1 cellular context compared by ENCODE assay signal in genomic region chr11:116808262-116809175, GRCh38.
TF ChIP-seq lines count a peak whose summit lies in the region.

No MANE protein-coding gene starts in this region.

TF ChIP-seq in HepG2, 621 proteins besides CTCF, POLR2A, EP300 and RAD21 (continued from another document and continues in another):
- peak; percentile 98 for TF ChIP-seq ARID5B (CRISPR knock-in tag; IDR thresholded peaks at IDR 0.05)
- 0 out of 2 replicates have a peak, but pooled peaks have one; percentile 66 for TF ChIP-seq SNAPC5 (CRISPR knock-in tag; IDR thresholded peaks at IDR 0.05; ENCODE audit: borderline replicate concordance)
- peak; percentile 40; the same call in 1 of the 2 replicates for TF ChIP-seq ZNF557 (CRISPR knock-in tag; IDR thresholded peaks at IDR 0.05)
- no peak for TF ChIP-seq CSRNP1 (CRISPR knock-in tag; IDR thresholded peaks at IDR 0.05)
- TF ChIP-seq RARA (CRISPR knock-in tag; IDR thresholded peaks at IDR 0.05), result peak; percentile 96
- peak; percentile 64; the same call in 1 of the 2 replicates for TF ChIP-seq SATB2 (CRISPR knock-in tag; IDR thresholded peaks at IDR 0.05)
- no peak for TF ChIP-seq MAFK (conservative IDR thresholded peaks at IDR 0.05 in 1 of 2, IDR thresholded peaks at IDR 0.05 in 1 of 2; ENCODE audit: low read length in 2 of 2)
- TF ChIP-seq DMTF1 (CRISPR knock-in tag; IDR thresholded peaks at IDR 0.05), result no peak
- TF ChIP-seq SIX1 (CRISPR knock-in tag; IDR thresholded peaks at IDR 0.05; ENCODE audit: borderline replicate concordance), result peak; percentile 98
- peak; percentile 94; the same call in 1 of the 2 replicates for TF ChIP-seq ZNF784 (CRISPR knock-in tag; IDR thresholded peaks at IDR 0.05; ENCODE audit: borderline replicate concordance)
- TF ChIP-seq HCFC1 (IDR thresholded peaks at IDR 0.05; ENCODE audit: low read depth, low read length), result no peak
- peak; percentile 91 for TF ChIP-seq ZNF605 (CRISPR knock-in tag; IDR thresholded peaks at IDR 0.05)
- peak; percentile 52 for TF ChIP-seq ZNF629 (CRISPR knock-in tag; conservative IDR thresholded peaks at IDR 0.05)
- TF ChIP-seq ELF1 (CRISPR knock-in tag; IDR thresholded peaks at IDR 0.05), result peak; percentile 41; the same call in 1 of the 2 replicates
- peak; percentile 48; the same call in 1 of the 2 replicates for TF ChIP-seq ZNF362 (CRISPR knock-in tag; IDR thresholded peaks at IDR 0.05; ENCODE audit: borderline replicate concordance)
- 0 out of 2 replicates have a peak, but pooled peaks have one; percentile 53 for TF ChIP-seq ZNF335 (CRISPR knock-in tag; IDR thresholded peaks at IDR 0.05)
- peak; percentile 85 for TF ChIP-seq ARID3A (IDR thresholded peaks at IDR 0.05; ENCODE audit: low read depth, low read length)
- TF ChIP-seq ZNF747 (CRISPR knock-in tag; IDR thresholded peaks at IDR 0.05; ENCODE audit: borderline replicate concordance), result peak; percentile 58; the same call in 1 of the 2 replicates
- peak; percentile 98 for TF ChIP-seq GATA4 (IDR thresholded peaks at IDR 0.05; ENCODE audit: borderline replicate concordance, low read depth)
- TF ChIP-seq HMG20B (CRISPR knock-in tag; conservative IDR thresholded peaks at IDR 0.05), result peak; percentile 89
- 0 out of 2 replicates have a peak, but pooled peaks have one; percentile 51 for TF ChIP-seq TOPORS (CRISPR knock-in tag; IDR thresholded peaks at IDR 0.05)
- TF ChIP-seq ZMAT3 (CRISPR knock-in tag; conservative IDR thresholded peaks at IDR 0.05), result peak; percentile 33; the same call in 1 of the 2 replicates
- TF ChIP-seq ELF3 (CRISPR knock-in tag; IDR thresholded peaks at IDR 0.05), result peak; percentile 81
- TF ChIP-seq NFKB2 (CRISPR knock-in tag; IDR thresholded peaks at IDR 0.05; ENCODE audit: borderline replicate concordance), result 0 out of 2 replicates have a peak, but pooled peaks have one; percentile 1
- TF ChIP-seq ZNF281 (CRISPR knock-in tag; IDR thresholded peaks at IDR 0.05; ENCODE audit: borderline replicate concordance), result peak; percentile 78; the same call in 1 of the 2 replicates
- no peak for TF ChIP-seq ZMYM3 (CRISPR knock-in tag; IDR thresholded peaks at IDR 0.05)
- TF ChIP-seq ZNF577 (CRISPR knock-in tag; IDR thresholded peaks at IDR 0.05; ENCODE audit: borderline replicate concordance, low read depth), result no peak
- TF ChIP-seq ZXDC (CRISPR knock-in tag; IDR thresholded peaks at IDR 0.05), result 0 out of 2 replicates have a peak, but pooled peaks have one; percentile 34
- TF ChIP-seq SNAPC2 (CRISPR knock-in tag; IDR thresholded peaks at IDR 0.05), result peak; percentile 68; the same call in 1 of the 2 replicates
- TF ChIP-seq ATF1 (CRISPR knock-in tag; IDR thresholded peaks at IDR 0.05), result peak; percentile 83
- TF ChIP-seq HOXA5 (CRISPR knock-in tag; IDR thresholded peaks at IDR 0.05), result peak; percentile 61; the same call in 1 of the 2 replicates
- no peak for TF ChIP-seq NFIB (CRISPR knock-in tag; IDR thresholded peaks at IDR 0.05; ENCODE audit: borderline replicate concordance)
- 0 out of 2 replicates have a peak, but pooled peaks have one; percentile 27 for TF ChIP-seq ZBTB8A (CRISPR knock-in tag; IDR thresholded peaks at IDR 0.05; ENCODE audit: borderline replicate concordance, low read depth)
- peak; percentile 29; the same call in 1 of the 2 replicates for TF ChIP-seq MEIS1 (CRISPR knock-in tag; IDR thresholded peaks at IDR 0.05; ENCODE audit: borderline replicate concordance)
- peak; percentile 87 for TF ChIP-seq KDM1A (CRISPR knock-in tag; IDR thresholded peaks at IDR 0.05)
- TF ChIP-seq ZNF253 (CRISPR knock-in tag; IDR thresholded peaks at IDR 0.05; ENCODE audit: borderline replicate concordance), result no peak
- TF ChIP-seq ZSCAN5A (CRISPR knock-in tag; IDR thresholded peaks at IDR 0.05; ENCODE audit: borderline replicate concordance), result peak; percentile 91; the same call in 1 of the 2 replicates
- peak; percentile 25; the same call in 1 of the 2 replicates for TF ChIP-seq SIN3A (IDR thresholded peaks at IDR 0.05; ENCODE audit: borderline replicate concordance, low read depth, low read length)
- peak; percentile 93 for TF ChIP-seq FOXO1 (CRISPR knock-in tag; IDR thresholded peaks at IDR 0.05)
- TF ChIP-seq ZFY (CRISPR knock-in tag; IDR thresholded peaks at IDR 0.05), result 0 out of 2 replicates have a peak, but pooled peaks have one; percentile 25
